22 cellular contexts compared by ENCODE assay signal in genomic region chr16:49635591-49636581, GRCh38.
"Had no signal": no experiment of that assay in that cellular context is flagged by ENCODE, and none has a peak within 500 bp of the region (broad histone marks: within the 10 kb centered on the region; RNA-seq: fewer than 3 reads in every experiment).

No MANE protein-coding gene starts in this region.

- ATAC-seq: activated CD8-positive, alpha-beta T cell treated with anti-CD3 and anti-CD28 coated beads, Interleukin-2, amount 10 ng/mL, durations not matched to agents 7 days and 5 days; PC-3; WTC11 had no signal

- H3K4me3 ChIP-seq: adrenal gland, breast epithelium had no signal

- H3K4me1 ChIP-seq: breast epithelium had no signal

- H3K9ac ChIP-seq: KMS-11 had no signal

- H3K9me3 ChIP-seq: adrenal gland, breast epithelium had no signal

- H3K27me3 ChIP-seq: adrenal gland, breast epithelium had no signal

- H3K27ac ChIP-seq: adrenal gland, breast epithelium, KMS-11 had no signal

- DNase-seq: activated CD4-positive, alpha-beta T cell treated with anti-CD3 and anti-CD28 coated beads for 48 hours; activated CD4-positive, alpha-beta T cell treated with anti-CD3 and anti-CD28 coated beads, Interleukin-2, amount 50 U/mL, for 4 hours; activated CD4-positive, CD25-positive, alpha-beta regulatory T cell treated with anti-CD3 and anti-CD28 coated beads, Interleukin-2, amount 50 U/mL, for 72 hours; activated CD8-positive, alpha-beta memory T cell treated with anti-CD3 and anti-CD28 coated beads, Interleukin-2, amount 50 U/mL, for 48 hours; activated CD8-positive, alpha-beta T cell treated with anti-CD3 and anti-CD28 coated beads, Interleukin-2, amount 10 ng/mL, durations not matched to agents 7 days and 5 days; activated naive CD4-positive, alpha-beta T cell treated with anti-CD3 and anti-CD28 coated beads, Interleukin-2, amount 50 U/mL, for 16 hours; activated naive CD8-positive, alpha-beta T cell treated with anti-CD3 and anti-CD28 coated beads, Interleukin-2, amount 10 ng/mL, durations not matched to agents 7 days and 5 days; activated T-cell treated with anti-CD3 and anti-CD28 coated beads, Interleukin-2, amount 50 U/mL, for 1 hour; central memory CD4-positive, alpha-beta T cell; MM.1S; NCI-H1105; NCI-H1436 treated with DMSO at 0.1 percent for 48 hours; NCI-H187; NCI-H2081; NCI-H510A treated with DMSO at 0.1 percent for 48 hours; NCI-H69; PC-3; SHP77 treated with DMSO at 0.1 percent for 48 hours had no signal

- H3K36me3 ChIP-seq: adrenal gland, breast epithelium had no signal

- H3K4me2 ChIP-seq: KMS-11 had no signal
